9 cellular contexts compared by ENCODE assay signal in genomic region chr12:13102481-13103195, GRCh38. TPM values are rescaled to one million over a fixed set of nuclear protein-coding genes. Genes with fewer than 3 reads are reported as not detected.
DNase-seq lines count a peak whose midpoint lies in the region; ATAC-seq, FAIRE-seq and TF ChIP-seq lines count a peak whose summit lies in the region.
"Had no signal": no experiment of that assay in that cellular context is flagged by ENCODE, and none has a peak within 500 bp of the region (broad histone marks: within the 10 kb centered on the region; RNA-seq: fewer than 3 reads in every experiment).

No MANE protein-coding gene starts in this region.

- H3K27me3 Mint-ChIP-seq in activated CD4-positive, alpha-beta T cell treated with anti-CD3 and anti-CD28 coated beads for 36 hours, result no peaks in the 10 kb centered on the region
- H3K27me3 Mint-ChIP-seq in activated naive CD8-positive, alpha-beta T cell treated with anti-CD3 and anti-CD28 coated beads, Interleukin-2, amount 10 ng/mL, durations not matched to agents 7 days and 5 days, result peaks cover 4% of the 10 kb centered on the region

- H3K4me3 ChIP-seq in keratinocyte (ENCODE audit: control insufficient read depth in 2 of 3, extremely low read depth in 1 of 3, insufficient read depth in 2 of 3, low read depth in 1 of 3, low read length in 3 of 3), result no peak overlapping the region

- no peaks in the 10 kb centered on the region for H3K9me1 ChIP-seq in keratinocyte (ENCODE audit: control insufficient read depth, extremely low read depth, insufficient read depth, low read length)

- H3K36me3 Mint-ChIP-seq in activated CD4-positive, alpha-beta T cell treated with anti-CD3 and anti-CD28 coated beads for 36 hours (ENCODE audit: low read depth), result no peaks in the 10 kb centered on the region
- H3K36me3 Mint-ChIP-seq in activated naive CD8-positive, alpha-beta T cell treated with anti-CD3 and anti-CD28 coated beads, Interleukin-2, amount 10 ng/mL, durations not matched to agents 7 days and 5 days, result no peaks in the 10 kb centered on the region

- H2AFZ ChIP-seq in keratinocyte (ENCODE audit: control insufficient read depth, low read length), result peak overlapping the region; percentile 14

- peak overlapping the region; percentile 48 for H3K27ac Mint-ChIP-seq in activated CD4-positive, alpha-beta T cell treated with anti-CD3 and anti-CD28 coated beads for 36 hours
- peak overlapping the region; percentile 8 for H3K27ac Mint-ChIP-seq in activated naive CD8-positive, alpha-beta T cell treated with anti-CD3 and anti-CD28 coated beads, Interleukin-2, amount 10 ng/mL, durations not matched to agents 7 days and 5 days

- no peak overlapping the region for H3K4me2 ChIP-seq in keratinocyte (ENCODE audit: control insufficient read depth, extremely low read depth, insufficient read depth, low read depth, low read length)

- no peaks in the 10 kb centered on the region for H3K9me3 ChIP-seq in keratinocyte (ENCODE audit: control insufficient read depth, low read depth, low read length)

- dilution Hi-C loops in keratinocyte (cut with MboI; ENCODE audit: extremely low pct_ligation_motif_present, low sequenced_read_pairs), result no loop called here

- H3K9ac ChIP-seq in keratinocyte (ENCODE audit: control insufficient read depth, extremely low read depth, insufficient read depth, low read length), result no peak overlapping the region

- H3K36me3 ChIP-seq in keratinocyte (ENCODE audit: control insufficient read depth in 2 of 2, extremely low read depth in 1 of 2, insufficient read depth in 2 of 2, low read length in 2 of 2), result no peaks in the 10 kb centered on the region

- H3K27ac ChIP-seq in keratinocyte (ENCODE audit: control insufficient read depth, insufficient read depth, low read length), result peak overlapping the region; percentile 99
- H3K27ac ChIP-seq in substantia nigra (ENCODE audit: low read depth, low read length, poor library complexity, severe bottlenecking), result peak overlapping the region; percentile 94

- intact Hi-C loops in activated CD4-positive, alpha-beta T cell treated with anti-CD3 and anti-CD28 coated beads for 36 hours (cut with DNase I, micrococcal nuclease), result loop anchor here (1.0 to 5.0 kb wide), 9 partner anchors 56 to 405 kb away; partner anchors contain the start of genes APOLD1 (in 1 of the 2), EMP1 (in 1 of the 2) and GPR19 (in 1 of the 2)

- TF ChIP-seq CTCF in keratinocyte (optimal IDR thresholded peaks at IDR 0.05 in 1 of 3, IDR thresholded peaks at IDR 0.05 in 1 of 3, conservative IDR thresholded peaks at IDR 0.05 in 1 of 3; ENCODE audit: extremely low read depth in 1 of 3, insufficient read depth in 2 of 3, low read length in 3 of 3), result no peak

- H3K79me2 ChIP-seq in keratinocyte (ENCODE audit: control insufficient read depth, insufficient read depth, low read length), result no peaks in the 10 kb centered on the region

- H4K20me1 ChIP-seq in keratinocyte (ENCODE audit: control insufficient read depth, extremely low read depth, insufficient read depth, low read length), result no peaks in the 10 kb centered on the region

- no peaks in the 10 kb centered on the region for H3K27me3 ChIP-seq in keratinocyte (ENCODE audit: control insufficient read depth, extremely low read depth, insufficient read depth, low read length)

- peaks cover 55% of the 10 kb centered on the region for H3K4me1 Mint-ChIP-seq in activated CD4-positive, alpha-beta T cell treated with anti-CD3 and anti-CD28 coated beads for 36 hours
- peaks cover 29% of the 10 kb centered on the region for H3K4me1 Mint-ChIP-seq in activated naive CD8-positive, alpha-beta T cell treated with anti-CD3 and anti-CD28 coated beads, Interleukin-2, amount 10 ng/mL, durations not matched to agents 7 days and 5 days

- ATAC-seq in activated CD4-positive, alpha-beta T cell treated with anti-CD3 and anti-CD28 coated beads for 36 hours, result no peak
- ATAC-seq in activated naive CD8-positive, alpha-beta T cell treated with anti-CD3 and anti-CD28 coated beads, Interleukin-2, amount 10 ng/mL, durations not matched to agents 7 days and 5 days (ENCODE audit: low read depth), result no peak
- ATAC-seq in HG03439 (IDR thresholded peaks at IDR 0.05; ENCODE audit: unreplicated experiment), result no peak

- POLR2A ChIA-PET in activated CD4-positive, alpha-beta T cell treated with anti-CD3 and anti-CD28 coated beads for 36 hours (lab: Charles Lee), result interaction anchor here (0.6 to 1.4 kb wide), 5 partner anchors 9 to 84 kb away, joined by 3 to 5 read pairs (median 4); no protein-coding TSS in a partner anchor
- POLR2A ChIA-PET in activated naive CD8-positive, alpha-beta T cell treated with anti-CD3 and anti-CD28 coated beads, Interleukin-2, amount 10 ng/mL, durations not matched to agents 7 days and 5 days (lab: Charles Lee), result interaction anchor here (0.6 to 1.3 kb wide), 2 partner anchors 63 to 95 kb away, joined by 3 to 4 read pairs; no protein-coding TSS in a partner anchor

- no peaks in the 10 kb centered on the region for H3K9me3 Mint-ChIP-seq in activated CD4-positive, alpha-beta T cell treated with anti-CD3 and anti-CD28 coated beads for 36 hours (ENCODE audit: low read depth)
- no peaks in the 10 kb centered on the region for H3K9me3 Mint-ChIP-seq in activated naive CD8-positive, alpha-beta T cell treated with anti-CD3 and anti-CD28 coated beads, Interleukin-2, amount 10 ng/mL, durations not matched to agents 7 days and 5 days

- no peak overlapping the region for H3K4me3 Mint-ChIP-seq in activated CD4-positive, alpha-beta T cell treated with anti-CD3 and anti-CD28 coated beads for 36 hours
- H3K4me3 Mint-ChIP-seq in activated naive CD8-positive, alpha-beta T cell treated with anti-CD3 and anti-CD28 coated beads, Interleukin-2, amount 10 ng/mL, durations not matched to agents 7 days and 5 days, result no peak overlapping the region

- peak; percentile 48 for FAIRE-seq in keratinocyte (lab: Jason Lieb, UNC)

- peaks cover 47% of the 10 kb centered on the region for H3K4me1 ChIP-seq in keratinocyte (ENCODE audit: control insufficient read depth, extremely low read depth, insufficient read depth, low read length)

- DNase-seq in activated CD4-positive, alpha-beta T cell treated with anti-CD3 and anti-CD28 coated beads for 36 hours, result no peak
- no peak for DNase-seq in activated CD4-positive, alpha-beta T cell treated with anti-CD3 and anti-CD28 coated beads for 48 hours
- DNase-seq in activated naive CD8-positive, alpha-beta T cell treated with anti-CD3 and anti-CD28 coated beads, Interleukin-2, amount 10 ng/mL, durations not matched to agents 7 days and 5 days, result no peak
- DNase-seq in keratinocyte (ENCODE audit: low read depth, low spot score) (no peak), substantia nigra (lab: John Stamatoyannopoulos, UW) (peak in 42 of 49 donors; percentile 7 to 76 (median 45)), SW 1271 (lab: John Stamatoyannopoulos, UW) (no peak), SK-N-DZ (ENCODE audit: low spot score) (no peak)

- CTCF ChIA-PET in activated CD4-positive, alpha-beta T cell treated with anti-CD3 and anti-CD28 coated beads for 36 hours (lab: Charles Lee), result interaction anchor here (0.8 to 6.0 kb wide), 11 partner anchors 36 to 315 kb away, joined by 3 to 145 read pairs (median 4); partner anchors contain the start of gene EMP1

RNA-seq across cellular contexts. Expression of gene GSG1, which starts 0.8 kb away (rescaled TPM):
- not detected for total RNA-seq in activated CD4-positive, alpha-beta T cell treated with anti-CD3 and anti-CD28 coated beads for 36 hours
- total RNA-seq in activated naive CD8-positive, alpha-beta T cell treated with anti-CD3 and anti-CD28 coated beads, Interleukin-2, amount 10 ng/mL, durations not matched to agents 7 days and 5 days, result not detected
- 0.05 TPM in 1 of 3 replicates, not detected in the others for polyA plus RNA-seq in keratinocyte
- not detected for polyA plus RNA-seq in keratinocyte (2011; ENCODE audit: low read depth)
- not detected in 2 replicates for polyA plus RNA-seq in keratinocyte (2011; cell fraction: cytosol; rRNA removed)
- polyA plus RNA-seq in keratinocyte (2011; cell fraction: nucleus; rRNA removed), result not detected in 2 replicates
- polyA plus RNA-seq in keratinocyte (2012; ENCODE audit: low replicate concordance), result 0.14 and 0.16 TPM in 2 replicates
- 0.46 TPM in 1 of 3 replicates, not detected in the others for polyA minus RNA-seq in keratinocyte
- not detected for polyA minus RNA-seq in keratinocyte (2011; cell fraction: cytosol; rRNA and poly(A)+ RNA removed)
- polyA minus RNA-seq in keratinocyte (2011; cell fraction: nucleus; rRNA and poly(A)+ RNA removed), result not detected in 2 replicates
- not detected in 2 replicates for polyA plus RNA-seq in SK-N-DZ (2014; cell fraction: cytosol; rRNA removed)
- polyA plus RNA-seq in SK-N-DZ (2014; cell fraction: nucleus; rRNA removed), result not detected in 2 replicates
- total RNA-seq: glomerular endothelial cell had no signal

RNA-seq across cellular contexts. Expression of gene FAM234B, which starts 58.5 kb away (rescaled TPM):
- total RNA-seq in activated CD4-positive, alpha-beta T cell treated with anti-CD3 and anti-CD28 coated beads for 36 hours, result 10 to 100 TPM; 11.1 to 12.2 TPM
- 1 to 10 TPM; 5.1 to 6.8 TPM for total RNA-seq in activated naive CD8-positive, alpha-beta T cell treated with anti-CD3 and anti-CD28 coated beads, Interleukin-2, amount 10 ng/mL, durations not matched to agents 7 days and 5 days
- 3.4 to 5.1 TPM (median 4.5 TPM) in 3 replicates for polyA plus RNA-seq in keratinocyte
- 1.5 TPM for polyA plus RNA-seq in keratinocyte (2011; ENCODE audit: low read depth)
- polyA plus RNA-seq in keratinocyte (2011; cell fraction: cytosol; rRNA removed), result 1.2 and 1.9 TPM in 2 replicates
- polyA plus RNA-seq in keratinocyte (2011; cell fraction: nucleus; rRNA removed), result 6.5 and 8.5 TPM in 2 replicates
- 2.6 and 3.7 TPM in 2 replicates for polyA plus RNA-seq in keratinocyte (2012; ENCODE audit: low replicate concordance)
- polyA minus RNA-seq in keratinocyte, result 3.0 to 13.5 TPM (median 13.4 TPM) in 3 replicates
- 3.5 TPM for polyA minus RNA-seq in keratinocyte (2011; cell fraction: cytosol; rRNA and poly(A)+ RNA removed)
- 10.1 and 12.3 TPM in 2 replicates for polyA minus RNA-seq in keratinocyte (2011; cell fraction: nucleus; rRNA and poly(A)+ RNA removed)
- 10.1 and 13.6 TPM in 2 replicates for polyA plus RNA-seq in SK-N-DZ (2014; cell fraction: cytosol; rRNA removed)
- polyA plus RNA-seq in SK-N-DZ (2014; cell fraction: nucleus; rRNA removed), result 6.1 and 7.3 TPM in 2 replicates

Comparison
In these comparisons a context has a peak if more than half of its experiments do, and no peak if none do; other contexts are left out.
1. DNase-seq: peak in substantia nigra (42 of 49); none in activated CD4-positive, alpha-beta T cell treated with anti-CD3 and anti-CD28 coated beads for 36 hours (single experiment), activated CD4-positive, alpha-beta T cell treated with anti-CD3 and anti-CD28 coated beads for 48 hours (single experiment), activated naive CD8-positive, alpha-beta T cell treated with anti-CD3 and anti-CD28 coated beads, Interleukin-2, amount 10 ng/mL, durations not matched to agents 7 days and 5 days (single experiment), keratinocyte (single experiment), SW 1271 (0 of 2) and SK-N-DZ (single experiment).